ENCODE assay signal across 8 cellular contexts in genomic region chr2:80499095-80499494, GRCh38.
DNase-seq lines count a peak whose midpoint lies in the region; ATAC-seq lines count a peak whose summit lies in the region.

No MANE protein-coding gene starts in this region.

- H3K36me3 ChIP-seq in CD8-positive, alpha-beta memory T cell (ENCODE audit: insufficient read depth, low read length), result no peaks in the 10 kb centered on the region

- no peaks in the 10 kb centered on the region for H3K4me1 Mint-ChIP-seq in activated naive CD4-positive, alpha-beta T cell treated with anti-CD3 and anti-CD28 coated beads for 36 hours (ENCODE audit: low read depth)
- no peaks in the 10 kb centered on the region for H3K4me1 Mint-ChIP-seq in CD8-positive, alpha-beta memory T cell

- peak; percentile 5 for DNase-seq in activated naive CD4-positive, alpha-beta T cell treated with anti-CD3 and anti-CD28 coated beads for 36 hours
- no peak for DNase-seq in activated naive CD4-positive, alpha-beta T cell treated with Interleukin-2 at 50 U/mL for 16 hours
- DNase-seq in RPMI8226 (peak; percentile 30), Right ventricle myocardium superior (no peak), stromal cell of bone marrow (ENCODE audit: low read depth) (peak; percentile 51)
- DNase-seq in CD8-positive, alpha-beta memory T cell, result no peak
- DNase-seq in activated CD4-positive, alpha-beta T cell treated with anti-CD3 and anti-CD28 coated beads, Interleukin-2, amount 50 U/mL, for 4 hours, result no peak

- no peaks in the 10 kb centered on the region for H3K9me3 ChIP-seq in CD8-positive, alpha-beta memory T cell (ENCODE audit: low read length)

- H3K27ac Mint-ChIP-seq in activated naive CD4-positive, alpha-beta T cell treated with anti-CD3 and anti-CD28 coated beads for 36 hours, result no peak overlapping the region
- H3K27ac Mint-ChIP-seq in CD8-positive, alpha-beta memory T cell, result no peak overlapping the region

- no peak overlapping the region for H3K4me3 ChIP-seq in CD8-positive, alpha-beta memory T cell (ENCODE audit: low read length)

- H3K4me1 ChIP-seq in CD8-positive, alpha-beta memory T cell (ENCODE audit: insufficient read depth, low read length), result no peaks in the 10 kb centered on the region

- no peaks in the 10 kb centered on the region for H3K27me3 ChIP-seq in CD8-positive, alpha-beta memory T cell (ENCODE audit: insufficient read depth, low read length, poor library complexity, severe bottlenecking)

- CTCF ChIA-PET in activated naive CD4-positive, alpha-beta T cell treated with anti-CD3 and anti-CD28 coated beads for 36 hours (lab: Charles Lee), result no interaction called here
- CTCF ChIA-PET in CD8-positive, alpha-beta memory T cell (lab: Charles Lee), result no interaction called here

- no peak overlapping the region for H3K4me3 Mint-ChIP-seq in activated naive CD4-positive, alpha-beta T cell treated with anti-CD3 and anti-CD28 coated beads for 36 hours
- no peak overlapping the region for H3K4me3 Mint-ChIP-seq in CD8-positive, alpha-beta memory T cell

- H3K36me3 Mint-ChIP-seq in activated naive CD4-positive, alpha-beta T cell treated with anti-CD3 and anti-CD28 coated beads for 36 hours (ENCODE audit: low read depth), result no peaks in the 10 kb centered on the region
- H3K36me3 Mint-ChIP-seq in CD8-positive, alpha-beta memory T cell, result no peaks in the 10 kb centered on the region

- H3K27me3 Mint-ChIP-seq in activated naive CD4-positive, alpha-beta T cell treated with anti-CD3 and anti-CD28 coated beads for 36 hours (ENCODE audit: low read depth), result no peaks in the 10 kb centered on the region
- H3K27me3 Mint-ChIP-seq in CD8-positive, alpha-beta memory T cell, result no peaks in the 10 kb centered on the region

- POLR2A ChIA-PET in CD8-positive, alpha-beta memory T cell (lab: Charles Lee), result no interaction called here

- no peak overlapping the region for H3K27ac ChIP-seq in CD8-positive, alpha-beta memory T cell (ENCODE audit: low read depth, low read length)

- H3K9me3 Mint-ChIP-seq in activated naive CD4-positive, alpha-beta T cell treated with anti-CD3 and anti-CD28 coated beads for 36 hours, result peaks cover 13% of the 10 kb centered on the region
- H3K9me3 Mint-ChIP-seq in CD8-positive, alpha-beta memory T cell, result peaks cover 11 to 19% (median 11%) of the 10 kb centered on the region in 5 donors

- ATAC-seq in Right ventricle myocardium superior (ENCODE audit: poor library complexity) (peak; percentile 87), GM21619 (IDR thresholded peaks at IDR 0.05; ENCODE audit: unreplicated experiment) (no peak)

- intact Hi-C loops in activated naive CD4-positive, alpha-beta T cell treated with anti-CD3 and anti-CD28 coated beads for 36 hours (cut with micrococcal nuclease), result loop anchor here (2.0 kb wide), 1 partner anchor 426 kb away; no protein-coding TSS in a partner anchor
- intact Hi-C loops in Right ventricle myocardium superior (cut with DNase I), result loop anchor here (2.0 to 5.0 kb wide), 2 partner anchors 172 to 427 kb away; no protein-coding TSS in a partner anchor

Comparison
In these comparisons a context has a peak if more than half of its experiments do, and no peak if none do; other contexts are left out.
1. DNase-seq: peak in activated naive CD4-positive, alpha-beta T cell treated with anti-CD3 and anti-CD28 coated beads for 36 hours (single experiment), RPMI8226 (single experiment) and stromal cell of bone marrow (single experiment); none in activated naive CD4-positive, alpha-beta T cell treated with Interleukin-2 at 50 U/mL for 16 hours (single experiment), Right ventricle myocardium superior (single experiment), CD8-positive, alpha-beta memory T cell (0 of 5) and activated CD4-positive, alpha-beta T cell treated with anti-CD3 and anti-CD28 coated beads, Interleukin-2, amount 50 U/mL, for 4 hours (0 of 2).